10 cellular contexts compared by ENCODE assay signal in the genomic region with DNA sequence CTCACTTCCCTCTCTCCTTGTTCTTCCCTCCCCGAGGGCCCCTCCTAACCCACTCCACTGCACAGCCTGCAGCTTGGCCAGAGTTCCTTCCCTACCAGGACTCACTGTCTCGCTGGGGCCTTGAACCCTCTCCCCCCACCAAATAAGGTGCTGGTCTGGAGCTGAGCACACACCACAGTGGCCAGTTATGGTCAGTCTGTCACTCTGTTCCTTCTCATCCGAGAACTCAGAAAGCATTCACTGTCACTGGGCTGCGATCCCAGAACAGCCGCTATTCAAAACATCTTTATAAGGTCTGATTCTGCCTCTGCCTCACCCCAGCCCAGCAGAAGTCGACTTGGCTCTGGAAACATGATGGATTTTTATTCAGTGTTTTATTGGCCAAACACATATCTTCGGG. TPM values are rescaled to one million over a fixed set of nuclear protein-coding genes. Genes with fewer than 3 reads are reported as not detected.
DNase-seq lines count a peak whose midpoint lies in the region; ATAC-seq and TF ChIP-seq lines count a peak whose summit lies in the region.
"Had no signal": no experiment of that assay in that cellular context is flagged by ENCODE, and none has a peak within 500 bp of the region (broad histone marks: within the 10 kb centered on the region; RNA-seq: fewer than 3 reads in every experiment).

No MANE protein-coding gene starts in this region.

- H3K36me3 ChIP-seq in BLaER1 treated with 17β-estradiol and CSF1 and Interleukin-3, amounts not matched to agents 10 nM and 100 nM, result no peaks in the 10 kb centered on the region
- H3K36me3 ChIP-seq in heart right ventricle (no peaks in the 10 kb centered on the region), trophoblast cell (ENCODE audit: control insufficient read depth in 1 of 2, insufficient read depth in 2 of 2, low read length in 2 of 2) (no peaks in the 10 kb centered on the region)

- no peak overlapping the region for H2BK5ac ChIP-seq in trophoblast cell (ENCODE audit: low read depth, low read length, poor library complexity)

- H3K9me3 Mint-ChIP-seq in activated CD4-positive, alpha-beta memory T cell treated with anti-CD3 and anti-CD28 coated beads, Interleukin-2, amount 10 ng/mL, durations not matched to agents 7 days and 5 days, result no peaks in the 10 kb centered on the region
- H3K9me3 Mint-ChIP-seq in activated T-helper 17 cell treated with anti-CD3 and anti-CD28 coated beads, Interleukin-2, amount 50 U/mL, for 72 hours, result no peaks in the 10 kb centered on the region

- H3K4ac ChIP-seq in trophoblast cell (ENCODE audit: low read depth, low read length), result no peak overlapping the region

- H3K79me2 ChIP-seq in trophoblast cell (ENCODE audit: control insufficient read depth, insufficient read depth, low read length, poor library complexity), result no peaks in the 10 kb centered on the region

- no peak overlapping the region for H4K8ac ChIP-seq in trophoblast cell (ENCODE audit: low read depth, low read length)

- H4K12ac ChIP-seq in trophoblast cell (ENCODE audit: low read depth, low read length), result no peak overlapping the region

- peak overlapping the region in 9 of 11 experiments; percentile 91 to 99 (median 96); a peak in 17 of 22 replicates for H3K27ac ChIP-seq in BLaER1 treated with 17β-estradiol and CSF1 and Interleukin-3, amounts not matched to agents 10 nM and 100 nM
- H3K27ac ChIP-seq in heart right ventricle (peak overlapping the region in 9 of 10 donors; percentile 62 to 92 (median 82)), trophoblast cell (ENCODE audit: low read depth, low read length) (no peak overlapping the region)
- H3K27ac ChIP-seq: foreskin keratinocyte had no signal

- no peaks in the 10 kb centered on the region for H3K27me3 ChIP-seq in BLaER1 treated with 17β-estradiol and CSF1 and Interleukin-3, amounts not matched to agents 10 nM and 100 nM
- H3K27me3 ChIP-seq in heart right ventricle (no peaks in the 10 kb centered on the region), trophoblast cell (ENCODE audit: insufficient read depth, low read length) (no peaks in the 10 kb centered on the region)
- H3K27me3 ChIP-seq: foreskin keratinocyte had no signal

- no peak overlapping the region for H2AFZ ChIP-seq in trophoblast cell (ENCODE audit: insufficient read depth, low read length, poor library complexity)

- CTCF ChIA-PET in activated CD4-positive, alpha-beta memory T cell treated with anti-CD3 and anti-CD28 coated beads, Interleukin-2, amount 10 ng/mL, durations not matched to agents 7 days and 5 days (lab: Charles Lee), result no interaction called here

- ATAC-seq in heart right ventricle (peak; percentile 10 to 41 (median 20)), GM19035 (IDR thresholded peaks at IDR 0.05; ENCODE audit: unreplicated experiment) (no peak)
- no peak for ATAC-seq in activated T-helper 17 cell treated with anti-CD3 and anti-CD28 coated beads, Interleukin-2, amount 50 U/mL, for 72 hours (replicated peaks)
- ATAC-seq: foreskin keratinocyte had no signal

- no peak overlapping the region for H2BK120ac ChIP-seq in trophoblast cell (ENCODE audit: insufficient read depth, low read length, poor library complexity)

- H3K4me3 ChIP-seq in BLaER1 treated with 17β-estradiol and CSF1 and Interleukin-3, amounts not matched to agents 10 nM and 100 nM, result no peak overlapping the region
- H3K4me3 ChIP-seq in heart right ventricle (peak overlapping the region in 3 of 10 donors; percentile 1 to 15 (median 11)), trophoblast cell (ENCODE audit: low read depth, low read length) (no peak overlapping the region)

- H3K9me3 ChIP-seq in BLaER1 treated with 17β-estradiol and CSF1 and Interleukin-3, amounts not matched to agents 10 nM and 100 nM (replicated peaks in 1 of 11), result peaks cover 0 to 15% (median 3%) of the 10 kb centered on the region in 11 experiments; a peak in 4 of 22 replicates
- H3K9me3 ChIP-seq in heart right ventricle (no peaks in the 10 kb centered on the region), trophoblast cell (ENCODE audit: insufficient read depth, low read depth, low read length) (no peaks in the 10 kb centered on the region)

- no peak overlapping the region for H2AK5ac ChIP-seq in trophoblast cell (ENCODE audit: low read length)

- WGBS in heart right ventricle, 2 donors, result 30 to 38% methylated on average over 7 of the region's 7 CpGs
- no CpG with 5 or more reads among the region's 7 CpGs for WGBS in trophoblast cell (ENCODE audit: extremely low coverage, insufficient coverage, insufficient read length)

- DNase-seq in activated CD4-positive, alpha-beta memory T cell treated with anti-CD3 and anti-CD28 coated beads, Interleukin-2, amount 10 ng/mL, durations not matched to agents 7 days and 5 days, result no peak
- DNase-seq in heart right ventricle, result no peak
- DNase-seq in trophoblast cell, result no peak
- DNase-seq in cerebellar cortex (ENCODE audit: low spot score), result no peak
- DNase-seq in DMS153 treated with DMSO at 0.1 percent for 48 hours (lab: John Stamatoyannopoulos, UW; ENCODE audit: unreplicated experiment), result no peak
- DNase-seq: DMS53, foreskin keratinocyte had no signal

- intact Hi-C loops in heart right ventricle (cut with DNase I), result no loop called here

- POLR2A ChIA-PET in activated CD4-positive, alpha-beta memory T cell treated with anti-CD3 and anti-CD28 coated beads, Interleukin-2, amount 10 ng/mL, durations not matched to agents 7 days and 5 days (lab: Charles Lee), result interaction anchor here (0.5 to 10.1 kb wide), 5 partner anchors 11 to 1065 kb away, joined by 3 to 300 read pairs (median 3); no protein-coding TSS in a partner anchor

- H3K4me3 Mint-ChIP-seq in activated CD4-positive, alpha-beta memory T cell treated with anti-CD3 and anti-CD28 coated beads, Interleukin-2, amount 10 ng/mL, durations not matched to agents 7 days and 5 days, result no peak overlapping the region
- no peak overlapping the region for H3K4me3 Mint-ChIP-seq in activated T-helper 17 cell treated with anti-CD3 and anti-CD28 coated beads, Interleukin-2, amount 50 U/mL, for 72 hours

- H3K4me2 ChIP-seq in BLaER1 treated with 17β-estradiol and CSF1 and Interleukin-3, amounts not matched to agents 10 nM and 100 nM, result peak overlapping the region; percentile 76 to 93 (median 86)
- no peak overlapping the region for H3K4me2 ChIP-seq in trophoblast cell (ENCODE audit: low read length)

- no peak overlapping the region for H3K18ac ChIP-seq in trophoblast cell (ENCODE audit: low read length)

- no peak overlapping the region for H4K91ac ChIP-seq in trophoblast cell (ENCODE audit: low read depth, low read length)

- H2BK12ac ChIP-seq in trophoblast cell (ENCODE audit: low read length), result peak overlapping the region; percentile 46

- no peak for TF ChIP-seq CTCF in heart right ventricle (IDR thresholded peaks at IDR 0.05)

- no peak overlapping the region for H3K14ac ChIP-seq in trophoblast cell (ENCODE audit: low read length)

- H3K4me1 ChIP-seq in BLaER1 treated with 17β-estradiol and CSF1 and Interleukin-3, amounts not matched to agents 10 nM and 100 nM, result peaks cover 62 to 93% (median 77%) of the 10 kb centered on the region in 10 experiments
- peaks cover 0 to 75% (median 51%) of the 10 kb centered on the region in 9 donors for H3K4me1 ChIP-seq in heart right ventricle
- peaks cover 20 to 25% of the 10 kb centered on the region in 2 experiments for H3K4me1 ChIP-seq in trophoblast cell (ENCODE audit: control insufficient read depth in 1 of 2, insufficient read depth in 2 of 2, low read length in 2 of 2)

- H3K27ac Mint-ChIP-seq in activated CD4-positive, alpha-beta memory T cell treated with anti-CD3 and anti-CD28 coated beads, Interleukin-2, amount 10 ng/mL, durations not matched to agents 7 days and 5 days, result peak overlapping the region; percentile 46
- no peak overlapping the region for H3K27ac Mint-ChIP-seq in activated T-helper 17 cell treated with anti-CD3 and anti-CD28 coated beads, Interleukin-2, amount 50 U/mL, for 72 hours

- no peaks in the 10 kb centered on the region for H3K27me3 Mint-ChIP-seq in activated CD4-positive, alpha-beta memory T cell treated with anti-CD3 and anti-CD28 coated beads, Interleukin-2, amount 10 ng/mL, durations not matched to agents 7 days and 5 days
- H3K27me3 Mint-ChIP-seq in activated T-helper 17 cell treated with anti-CD3 and anti-CD28 coated beads, Interleukin-2, amount 50 U/mL, for 72 hours, result no peaks in the 10 kb centered on the region

- peak overlapping the region in 10 of 11 experiments; percentile 5 to 86 (median 78); a peak in 11 of 22 replicates for H3K9ac ChIP-seq in BLaER1 treated with 17β-estradiol and CSF1 and Interleukin-3, amounts not matched to agents 10 nM and 100 nM
- H3K9ac ChIP-seq in trophoblast cell (ENCODE audit: low read length), result no peak overlapping the region

- no peaks in the 10 kb centered on the region for H3K36me3 Mint-ChIP-seq in activated CD4-positive, alpha-beta memory T cell treated with anti-CD3 and anti-CD28 coated beads, Interleukin-2, amount 10 ng/mL, durations not matched to agents 7 days and 5 days (ENCODE audit: low read depth)
- H3K36me3 Mint-ChIP-seq in activated T-helper 17 cell treated with anti-CD3 and anti-CD28 coated beads, Interleukin-2, amount 50 U/mL, for 72 hours (ENCODE audit: low read depth), result peaks cover 5% of the 10 kb centered on the region

- no peaks in the 10 kb centered on the region for H4K20me1 ChIP-seq in BLaER1 treated with 17β-estradiol and CSF1 and Interleukin-3, amounts not matched to agents 10 nM and 100 nM

- H3K23ac ChIP-seq in trophoblast cell (ENCODE audit: low read length), result no peak overlapping the region

- H3K4me1 Mint-ChIP-seq in activated CD4-positive, alpha-beta memory T cell treated with anti-CD3 and anti-CD28 coated beads, Interleukin-2, amount 10 ng/mL, durations not matched to agents 7 days and 5 days, result peaks cover 63% of the 10 kb centered on the region
- peaks cover 28% of the 10 kb centered on the region for H3K4me1 Mint-ChIP-seq in activated T-helper 17 cell treated with anti-CD3 and anti-CD28 coated beads, Interleukin-2, amount 50 U/mL, for 72 hours

- peaks cover 2% of the 10 kb centered on the region for H3K79me1 ChIP-seq in trophoblast cell (ENCODE audit: low read length)

RNA-seq across cellular contexts. Expression of a gene that starts 19.8 kb away (rescaled TPM):
- total RNA-seq in activated CD4-positive, alpha-beta memory T cell treated with anti-CD3 and anti-CD28 coated beads, Interleukin-2, amount 10 ng/mL, durations not matched to agents 7 days and 5 days, result 100 to 1,000 TPM; 251 to 259 TPM
- 10 to 100 TPM in 6 of 10 donors, 1 to 10 TPM in 4; 8.5 to 22.6 (median 11.0) TPM for total RNA-seq in heart right ventricle
- polyA plus RNA-seq in heart right ventricle, result 1 to 10 TPM; 7.6 to 7.7 TPM
- 46.6 and 47.2 TPM in 2 replicates for polyA plus RNA-seq in trophoblast cell (2013)
- 100 to 1,000 TPM; 123 to 184 TPM for total RNA-seq in activated T-helper 17 cell treated with anti-CD3 and anti-CD28 coated beads, Interleukin-2, amount 50 U/mL, for 72 hours

Comparison
In these comparisons a context has a peak if more than half of its experiments do, and no peak if none do; other contexts are left out.
1. ATAC-seq: peak in heart right ventricle (8 of 8); none in GM19035 (single experiment) and activated T-helper 17 cell treated with anti-CD3 and anti-CD28 coated beads, Interleukin-2, amount 50 U/mL, for 72 hours (single experiment).
2. RNA of a gene that starts 19.8 kb away (total RNA-seq): 251 to 259 TPM in activated CD4-positive, alpha-beta memory T cell treated with anti-CD3 and anti-CD28 coated beads, Interleukin-2, amount 10 ng/mL, durations not matched to agents 7 days and 5 days and 123 to 184 TPM in activated T-helper 17 cell treated with anti-CD3 and anti-CD28 coated beads, Interleukin-2, amount 50 U/mL, for 72 hours; 8.5 to 22.6 TPM in heart right ventricle; every median in the first group is over 4 times any median in the second.